In the genomic region with DNA sequence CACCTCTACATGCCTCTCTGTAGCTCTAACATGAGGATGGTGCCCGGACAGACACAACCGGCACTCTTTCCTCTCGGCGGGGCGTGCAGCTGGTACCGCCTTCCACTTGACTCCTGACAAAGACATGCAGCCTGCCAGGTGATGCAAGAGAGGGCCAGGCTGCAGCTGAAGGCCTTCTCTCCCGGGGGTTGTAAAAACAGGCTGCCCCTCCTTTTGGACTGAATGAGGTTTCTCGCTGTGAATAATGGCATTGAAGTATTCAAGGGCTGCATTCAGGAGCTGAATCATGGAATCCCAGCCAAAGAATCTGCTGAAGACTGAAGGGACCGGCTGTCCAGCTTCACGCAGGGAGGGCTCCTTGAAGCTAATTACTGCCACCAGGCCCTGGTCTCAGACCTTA, we compare ENCODE assay signal across 9 cellular contexts.
DNase-seq lines count a peak whose midpoint lies in the region; ATAC-seq and TF ChIP-seq lines count a peak whose summit lies in the region.
"Had no signal": no experiment of that assay in that cellular context is flagged by ENCODE, and none has a peak within 500 bp of the region (broad histone marks: within the 10 kb centered on the region; RNA-seq: fewer than 3 reads in every experiment).

No MANE protein-coding gene starts in this region.

- ATAC-seq in left colon, result peak; percentile 45
- ATAC-seq in HG03432 (IDR thresholded peaks at IDR 0.05; ENCODE audit: unreplicated experiment), result no peak
- no peak for ATAC-seq in HG02884 (IDR thresholded peaks at IDR 0.05; ENCODE audit: unreplicated experiment)
- ATAC-seq: stimulated activated naive B cell treated with anti-CD40 and anti-IgM and Interleukin-4, amounts not matched to agents 10 μg/mL and 1 μg/mL and 100 μg/mL, for 72 hours had no signal

- H3K4me3 ChIP-seq in AG09309 (ENCODE audit: control insufficient read depth, low read depth, low read length), result no peak overlapping the region

- intact Hi-C loops in left colon (cut with DNase I, micrococcal nuclease), result no loop called here

- TF ChIP-seq CTCF in AG09309 (IDR thresholded peaks at IDR 0.05; ENCODE audit: control insufficient read depth, insufficient read depth, low read depth, low read length, missing control alignments), result no peak

- DNase-seq in AG09309 (ENCODE audit: low read depth), result peak; percentile 63
- peak; percentile 89 to 96 for DNase-seq in NCI-H187 (lab: John Stamatoyannopoulos, UW)
- DNase-seq in astrocyte of the hippocampus (ENCODE audit: low read depth, low spot score), result peak; percentile 89
- DNase-seq in left colon, result peak; percentile 19 to 49
- DNase-seq in 8988T, result no peak
- DNase-seq in activated T-cell treated with anti-CD3 and anti-CD28 coated beads, Interleukin-2, amount 50 U/mL, for 1 hour, result no peak
- DNase-seq: stimulated activated naive B cell treated with anti-CD40 and anti-IgM and Interleukin-4, amounts not matched to agents 10 μg/mL and 1 μg/mL and 100 μg/mL, for 72 hours had no signal

Comparison
In these comparisons a context has a peak if more than half of its experiments do, and no peak if none do; other contexts are left out.
1. DNase-seq: peak in AG09309 (single experiment), NCI-H187 (2 of 2), astrocyte of the hippocampus (single experiment) and left colon (2 of 2); none in 8988T (single experiment) and activated T-cell treated with anti-CD3 and anti-CD28 coated beads, Interleukin-2, amount 50 U/mL, for 1 hour (single experiment).